Comparison of ENCODE assay signal across 10 cellular contexts in the genomic region with DNA sequence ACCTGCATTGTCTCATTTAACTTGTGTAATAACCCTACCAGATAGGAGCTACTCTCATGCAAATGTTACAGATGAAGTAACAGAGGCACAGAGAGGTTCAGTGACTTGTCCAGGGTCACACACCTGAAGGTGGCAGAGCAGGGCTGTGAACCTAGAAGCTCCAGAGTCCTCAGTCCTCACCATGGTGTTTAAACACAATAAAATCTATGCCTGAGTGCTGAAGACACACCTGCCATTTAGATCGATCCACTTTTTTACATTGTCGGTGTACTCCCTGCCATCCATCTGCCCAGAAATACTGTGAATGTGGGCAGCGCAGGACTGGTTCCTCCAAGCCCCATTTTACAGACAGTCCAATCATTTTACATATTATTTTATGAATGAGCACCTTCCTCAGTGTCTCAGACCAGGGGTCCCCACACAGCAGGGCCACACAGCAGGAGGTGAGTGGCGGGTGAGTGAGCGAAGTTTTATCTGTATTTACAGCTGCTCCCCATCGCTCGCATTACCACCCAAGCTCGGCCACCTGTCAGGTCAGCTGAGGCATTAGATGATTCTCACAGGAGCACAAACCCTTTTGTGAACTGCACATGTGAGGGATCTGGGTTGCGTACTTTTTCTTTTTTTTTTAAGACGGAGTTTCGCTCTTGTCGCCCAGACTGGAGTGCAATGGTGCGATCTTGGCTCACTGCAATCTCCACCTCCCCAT. TPM values are rescaled to one million over a fixed set of nuclear protein-coding genes. Genes with fewer than 3 reads are reported as not detected.
DNase-seq lines count a peak whose midpoint lies in the region; ATAC-seq, FAIRE-seq and TF ChIP-seq lines count a peak whose summit lies in the region.
"Had no signal": no experiment of that assay in that cellular context is flagged by ENCODE, and none has a peak within 500 bp of the region (broad histone marks: within the 10 kb centered on the region; RNA-seq: fewer than 3 reads in every experiment).

No MANE protein-coding gene starts in this region.

- intact Hi-C loops in thyroid gland (cut with DNase I) = no loop called here

- no peak for ATAC-seq in activated T-cell treated with anti-CD3 and anti-CD28 coated beads, Interleukin-2, amount 50 U/mL, for 4 hours
- ATAC-seq in activated T-helper 17 cell treated with anti-CD3 and anti-CD28 coated beads, Interleukin-2, amount 50 U/mL, for 72 hours (replicated peaks) = no peak

- peak overlapping the region; percentile 90 for H3K4me3 Mint-ChIP-seq in activated T-cell treated with anti-CD3 and anti-CD28 coated beads, Interleukin-2, amount 50 U/mL, for 4 hours
- peak overlapping the region; percentile 98 for H3K4me3 Mint-ChIP-seq in activated T-helper 17 cell treated with anti-CD3 and anti-CD28 coated beads, Interleukin-2, amount 50 U/mL, for 72 hours

- H3K4me1 ChIP-seq in liver (ENCODE audit: control insufficient read depth in 4 of 4, insufficient read depth in 4 of 4, low read length in 3 of 4) (peaks cover 29 to 83% (median 72%) of the 10 kb centered on the region in 4 donors), thyroid gland (peaks cover 11 to 62% of the 10 kb centered on the region in 2 donors)

- FAIRE-seq in D721Med (lab: Jason Lieb, UNC) = no peak
- FAIRE-seq: RCC 7860 had no signal

- H3K9me3 ChIP-seq in liver (ENCODE audit: control insufficient read depth in 4 of 4, low read length in 3 of 4) (no peaks in the 10 kb centered on the region), thyroid gland (no peaks in the 10 kb centered on the region)

- H3K27me3 ChIP-seq in liver (ENCODE audit: control insufficient read depth in 4 of 4, insufficient read depth in 4 of 4, low read length in 3 of 4) (no peaks in the 10 kb centered on the region), thyroid gland (no peaks in the 10 kb centered on the region)

- DNase-seq in activated T-cell treated with anti-CD3 and anti-CD28 coated beads, Interleukin-2, amount 50 U/mL, for 4 hours = no peak
- no peak for DNase-seq in activated T-cell treated with anti-CD3 and anti-CD28 coated beads for 4 hours
- DNase-seq in thyroid gland = no peak
- DNase-seq in DMS 273 treated with DMSO at 0.1 percent for 48 hours (lab: John Stamatoyannopoulos, UW) = no peak
- no peak for DNase-seq in D721Med (ENCODE audit: insufficient read length, low spot score)
- no peak for DNase-seq in H4 (ENCODE audit: low spot score)
- DNase-seq: NCI-H1048 had no signal

- H3K27me3 Mint-ChIP-seq in activated T-cell treated with anti-CD3 and anti-CD28 coated beads, Interleukin-2, amount 50 U/mL, for 4 hours (ENCODE audit: low read depth) = no peaks in the 10 kb centered on the region
- no peaks in the 10 kb centered on the region for H3K27me3 Mint-ChIP-seq in activated T-helper 17 cell treated with anti-CD3 and anti-CD28 coated beads, Interleukin-2, amount 50 U/mL, for 72 hours

- H3K36me3 Mint-ChIP-seq in activated T-cell treated with anti-CD3 and anti-CD28 coated beads, Interleukin-2, amount 50 U/mL, for 4 hours (ENCODE audit: insufficient read depth) = peaks cover 37% of the 10 kb centered on the region
- H3K36me3 Mint-ChIP-seq in activated T-helper 17 cell treated with anti-CD3 and anti-CD28 coated beads, Interleukin-2, amount 50 U/mL, for 72 hours (ENCODE audit: low read depth) = peaks cover 100% of the 10 kb centered on the region

- peaks cover 91% of the 10 kb centered on the region for H3K4me1 Mint-ChIP-seq in activated T-cell treated with anti-CD3 and anti-CD28 coated beads, Interleukin-2, amount 50 U/mL, for 4 hours (ENCODE audit: low read depth)
- H3K4me1 Mint-ChIP-seq in activated T-helper 17 cell treated with anti-CD3 and anti-CD28 coated beads, Interleukin-2, amount 50 U/mL, for 72 hours = peaks cover 38% of the 10 kb centered on the region

- WGBS in liver = 93% methylated on average over 13 of the region's 13 CpGs
- 87 to 98% methylated on average over 13 of the region's 13 CpGs for WGBS in thyroid gland, 2 donors

- peak overlapping the region; percentile 97 for H3K27ac Mint-ChIP-seq in activated T-helper 17 cell treated with anti-CD3 and anti-CD28 coated beads, Interleukin-2, amount 50 U/mL, for 72 hours

- peaks cover 0 to 10% (median 0%) of the 10 kb centered on the region in 4 donors for H3K36me3 ChIP-seq in liver (ENCODE audit: control insufficient read depth in 4 of 4, insufficient read depth in 3 of 4, low read depth in 1 of 4, low read length in 3 of 4)
- H3K36me3 ChIP-seq in thyroid gland = no peaks in the 10 kb centered on the region

- H3K27ac ChIP-seq in liver (ENCODE audit: low read depth in 1 of 2, low read length in 2 of 2) = peak overlapping the region; percentile 97 to 99
- peak overlapping the region in 2 of 3 donors; percentile 6 to 13 for H3K27ac ChIP-seq in thyroid gland

- H3K9ac ChIP-seq in liver (ENCODE audit: low read depth in 1 of 2, low read length in 2 of 2) = no peak overlapping the region

- no peaks in the 10 kb centered on the region for H3K9me3 Mint-ChIP-seq in activated T-cell treated with anti-CD3 and anti-CD28 coated beads, Interleukin-2, amount 50 U/mL, for 4 hours
- no peaks in the 10 kb centered on the region for H3K9me3 Mint-ChIP-seq in activated T-helper 17 cell treated with anti-CD3 and anti-CD28 coated beads, Interleukin-2, amount 50 U/mL, for 72 hours

- TF ChIP-seq POLR2A in thyroid gland (IDR thresholded peaks at IDR 0.05) = no peak

- TF ChIP-seq CTCF in liver (IDR thresholded peaks at IDR 0.05; ENCODE audit: low read depth, low read length, missing input control) (no peak), thyroid gland (IDR thresholded peaks at IDR 0.05) (no peak), D721Med (IDR thresholded peaks at IDR 0.05; ENCODE audit: insufficient read depth, missing control alignments) (no peak)

- H3K4me3 ChIP-seq in liver (ENCODE audit: low read depth in 1 of 3, low read length in 3 of 3) (no peak overlapping the region), thyroid gland (replicated peaks in 1 of 3) (no peak overlapping the region)

- no peak for TF ChIP-seq RAD21 in liver (IDR thresholded peaks at IDR 0.05)

TF ChIP-seq in liver, 16 proteins besides CTCF, POLR2A, EP300 and RAD21:
- no peak for TF ChIP-seq FOXA2 (IDR thresholded peaks at IDR 0.05)
- TF ChIP-seq REST (IDR thresholded peaks at IDR 0.05) = no peak
- no peak for TF ChIP-seq FOXA1 (IDR thresholded peaks at IDR 0.05)
- no peak for TF ChIP-seq NR2F2 (IDR thresholded peaks at IDR 0.05)
- no peak for TF ChIP-seq HNF4G (IDR thresholded peaks at IDR 0.05)
- no peak for TF ChIP-seq HNF4A (conservative IDR thresholded peaks at IDR 0.05)
- TF ChIP-seq EGR1 (IDR thresholded peaks at IDR 0.05; ENCODE audit: low read depth in 2 of 2) = no peak
- no peak for TF ChIP-seq YY1 (IDR thresholded peaks at IDR 0.05)

RNA-seq across cellular contexts. Expression of gene IL4R, which starts 5.6 kb away (rescaled TPM):
- 100 to 1,000 TPM; 110 to 143 (median 140) TPM for total RNA-seq in activated T-cell treated with anti-CD3 and anti-CD28 coated beads, Interleukin-2, amount 50 U/mL, for 4 hours
- 100 to 1,000 TPM; 163 to 216 TPM for total RNA-seq in activated T-helper 17 cell treated with anti-CD3 and anti-CD28 coated beads, Interleukin-2, amount 50 U/mL, for 72 hours
- 10 to 100 TPM; 18.0 to 61.9 TPM for total RNA-seq in liver
- 10 to 100 TPM; 15.5 to 41.8 TPM for polyA plus RNA-seq in liver
- total RNA-seq in thyroid gland = 10 to 100 TPM; 18.5 to 42.5 (median 21.7) TPM
- total RNA-seq in H4 (2014; rRNA removed; shearing (Covaris generic)) = 8.5 and 9.0 TPM in 2 replicates

RNA-seq across cellular contexts. Expression of gene NSMCE1, which starts 50.8 kb away (rescaled TPM):
- 100 to 1,000 TPM; 109 to 111 (median 111) TPM for total RNA-seq in activated T-cell treated with anti-CD3 and anti-CD28 coated beads, Interleukin-2, amount 50 U/mL, for 4 hours
- total RNA-seq in activated T-helper 17 cell treated with anti-CD3 and anti-CD28 coated beads, Interleukin-2, amount 50 U/mL, for 72 hours = 10 to 100 TPM; 59.6 to 99.8 TPM
- total RNA-seq in liver = 10 to 100 TPM; 16.5 to 16.6 TPM
- polyA plus RNA-seq in liver = 10 to 100 TPM; 26.9 to 39.0 TPM
- 10 to 100 TPM; 40.5 to 52.6 (median 48.8) TPM for total RNA-seq in thyroid gland
- 49.4 and 52.6 TPM in 2 replicates for total RNA-seq in H4 (2014; rRNA removed; shearing (Covaris generic))
